ENCODE assay signal across 8 cellular contexts in genomic region chr13:50082426-50083283, GRCh38.
DNase-seq lines count a peak whose midpoint lies in the region; ATAC-seq and TF ChIP-seq lines count a peak whose summit lies in the region.

No MANE protein-coding gene starts in this region.

- H3K27me3 ChIP-seq in neuron (ENCODE audit: insufficient read depth, low read length) (no peaks in the 10 kb centered on the region), thoracic aorta (replicated peaks; ENCODE audit: insufficient read depth) (no peaks in the 10 kb centered on the region)

- peak overlapping the region in 1 of 2 donors; percentile 51 for H3K27ac ChIP-seq in thoracic aorta

- H3K4me3 ChIP-seq in Jurkat, Clone E6-1 (ENCODE audit: low read length), result peak overlapping the region; percentile 89
- H3K4me3 ChIP-seq in neuron (ENCODE audit: low read length), result peak overlapping the region; percentile 61
- peak overlapping the region; percentile 98 for H3K4me3 ChIP-seq in thoracic aorta

- H3K36me3 ChIP-seq in neuron (ENCODE audit: insufficient read depth, low read length) (peaks cover 5% of the 10 kb centered on the region), thoracic aorta (no peaks in the 10 kb centered on the region)

- no peaks in the 10 kb centered on the region for H3K9me3 ChIP-seq in neuron (ENCODE audit: low read length)
- H3K9me3 ChIP-seq in thoracic aorta, result no peaks in the 10 kb centered on the region

- H3K4me1 ChIP-seq in neuron (ENCODE audit: insufficient read depth, low read length) (peaks cover 18% of the 10 kb centered on the region), thoracic aorta (ENCODE audit: control insufficient read depth in 1 of 2, low read depth in 2 of 2) (peaks cover 5 to 19% of the 10 kb centered on the region in 2 donors)

- DNase-seq in DMS79 (lab: John Stamatoyannopoulos, UW), result peak; percentile 49
- peak; percentile 89 for DNase-seq in Jurkat, Clone E6-1 (ENCODE audit: low read depth, low spot score)
- DNase-seq in activated T-cell treated with anti-CD3 and anti-CD28 coated beads, Interleukin-2, amount 50 U/mL, for 48 hours, result peak; percentile 84 to 85
- peak; percentile 67 for DNase-seq in fibroblast of peridontal ligament (ENCODE audit: extremely low read depth)
- no peak for DNase-seq in thoracic aorta (ENCODE audit: low spot score)

- ATAC-seq in GM21717 (IDR thresholded peaks at IDR 0.05; ENCODE audit: unreplicated experiment), result peak; percentile 46
- ATAC-seq in thoracic aorta (ENCODE audit: insufficient number of reproducible peaks, low FRiP score, low read depth), result no peak

- no peak for TF ChIP-seq CTCF in thoracic aorta (IDR thresholded peaks at IDR 0.05)

- H2AFZ ChIP-seq in neuron (ENCODE audit: low read depth, low read length), result peak overlapping the region; percentile 23

TF ChIP-seq in PFSK-1, 5 proteins besides CTCF, POLR2A, EP300 and RAD21:
- peak; percentile 56; the same call in 1 of the 2 replicates for TF ChIP-seq SIN3A (IDR thresholded peaks at IDR 0.05; ENCODE audit: borderline replicate concordance, insufficient read depth, low read length)
- 0 out of 2 replicates have a peak, but pooled peaks have one; percentile 33 for TF ChIP-seq POLR2AphosphoS5 (IDR thresholded peaks at IDR 0.05; ENCODE audit: low read depth, low read length)
- TF ChIP-seq, protein P1, sequence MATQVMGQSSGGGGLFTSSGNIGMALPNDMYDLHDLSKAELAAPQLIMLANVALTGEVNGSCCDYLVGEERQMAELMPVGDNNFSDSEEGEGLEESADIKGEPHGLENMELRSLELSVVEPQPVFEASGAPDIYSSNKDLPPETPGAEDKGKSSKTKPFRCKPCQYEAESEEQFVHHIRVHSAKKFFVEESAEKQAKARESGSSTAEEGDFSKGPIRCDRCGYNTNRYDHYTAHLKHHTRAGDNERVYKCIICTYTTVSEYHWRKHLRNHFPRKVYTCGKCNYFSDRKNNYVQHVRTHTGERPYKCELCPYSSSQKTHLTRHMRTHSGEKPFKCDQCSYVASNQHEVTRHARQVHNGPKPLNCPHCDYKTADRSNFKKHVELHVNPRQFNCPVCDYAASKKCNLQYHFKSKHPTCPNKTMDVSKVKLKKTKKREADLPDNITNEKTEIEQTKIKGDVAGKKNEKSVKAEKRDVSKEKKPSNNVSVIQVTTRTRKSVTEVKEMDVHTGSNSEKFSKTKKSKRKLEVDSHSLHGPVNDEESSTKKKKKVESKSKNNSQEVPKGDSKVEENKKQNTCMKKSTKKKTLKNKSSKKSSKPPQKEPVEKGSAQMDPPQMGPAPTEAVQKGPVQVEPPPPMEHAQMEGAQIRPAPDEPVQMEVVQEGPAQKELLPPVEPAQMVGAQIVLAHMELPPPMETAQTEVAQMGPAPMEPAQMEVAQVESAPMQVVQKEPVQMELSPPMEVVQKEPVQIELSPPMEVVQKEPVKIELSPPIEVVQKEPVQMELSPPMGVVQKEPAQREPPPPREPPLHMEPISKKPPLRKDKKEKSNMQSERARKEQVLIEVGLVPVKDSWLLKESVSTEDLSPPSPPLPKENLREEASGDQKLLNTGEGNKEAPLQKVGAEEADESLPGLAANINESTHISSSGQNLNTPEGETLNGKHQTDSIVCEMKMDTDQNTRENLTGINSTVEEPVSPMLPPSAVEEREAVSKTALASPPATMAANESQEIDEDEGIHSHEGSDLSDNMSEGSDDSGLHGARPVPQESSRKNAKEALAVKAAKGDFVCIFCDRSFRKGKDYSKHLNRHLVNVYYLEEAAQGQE (IDR thresholded peaks at IDR 0.05; ENCODE audit: insufficient read depth in 1 of 2, low read depth in 2 of 2, low read length in 2 of 2), result no peak
- TF ChIP-seq FOXP2 (optimal IDR thresholded peaks at IDR 0.05; ENCODE audit: borderline replicate concordance, extremely low read depth, extremely low read length, insufficient read depth), result no peak
- TF ChIP-seq TAF1 (IDR thresholded peaks at IDR 0.05; ENCODE audit: borderline replicate concordance, insufficient read depth, low read length), result no peak
